8 cellular contexts compared by ENCODE assay signal in the genomic region with DNA sequence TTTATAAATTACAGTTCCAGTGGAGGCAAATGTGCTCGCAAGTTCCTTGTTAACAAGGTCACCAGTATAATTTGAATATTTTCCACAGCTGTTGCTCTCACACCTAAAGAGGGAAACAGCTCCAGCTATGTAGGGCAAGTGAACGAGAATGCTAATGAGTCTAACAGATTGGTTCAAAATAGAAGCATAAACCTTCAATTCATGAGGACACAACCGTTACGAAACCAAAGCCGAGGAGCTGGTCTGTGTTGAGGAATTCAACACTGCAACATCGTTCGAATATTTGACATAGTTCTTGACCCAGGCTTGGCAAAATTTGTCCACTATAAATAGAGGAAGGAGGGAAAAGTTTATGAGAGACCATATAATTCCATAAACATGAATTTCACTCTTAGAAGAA.
DNase-seq lines count a peak whose midpoint lies in the region; ATAC-seq and TF ChIP-seq lines count a peak whose summit lies in the region.

No MANE protein-coding gene starts in this region.

- H3K4me1 Mint-ChIP-seq in chondrocyte (ENCODE audit: low read depth), result peaks cover 49% of the 10 kb centered on the region

- H3K27me3 Mint-ChIP-seq in chondrocyte (ENCODE audit: low read depth), result no peaks in the 10 kb centered on the region

- H3K4me3 Mint-ChIP-seq in chondrocyte (ENCODE audit: unreplicated experiment), result peak overlapping the region; percentile 43

- peaks cover 1% of the 10 kb centered on the region for H3K36me3 Mint-ChIP-seq in chondrocyte (ENCODE audit: low read depth)

- peaks cover 9% of the 10 kb centered on the region for H3K9me3 Mint-ChIP-seq in chondrocyte (ENCODE audit: low read depth)

- DNase-seq in chondrocyte (ENCODE audit: low spot score) (no peak), retinal pigment epithelial cell (ENCODE audit: low read depth) (peak; percentile 79), T-helper 2 cell (no peak), COR-L47 (lab: John Stamatoyannopoulos, UW) (no peak), OCI-M1 (lab: John Stamatoyannopoulos, UW) (no peak), NCI-H128 (lab: John Stamatoyannopoulos, UW; ENCODE audit: unreplicated experiment) (no peak)

- TF ChIP-seq CTCF in chondrocyte (IDR thresholded peaks at IDR 0.05), result no peak
- no peak for TF ChIP-seq CTCF in retinal pigment epithelial cell (conservative IDR thresholded peaks at IDR 0.05; ENCODE audit: low read depth, low read length)

- H3K27ac Mint-ChIP-seq in chondrocyte (ENCODE audit: unreplicated experiment), result peak overlapping the region; percentile 76

- peak; percentile 45 for ATAC-seq in GM18873 (IDR thresholded peaks at IDR 0.05; ENCODE audit: low FRiP score, unreplicated experiment)
- ATAC-seq in HG03095 (IDR thresholded peaks at IDR 0.05; ENCODE audit: unreplicated experiment), result peak; percentile 44

- no peak overlapping the region for H3K4me3 ChIP-seq in retinal pigment epithelial cell (ENCODE audit: low read length)
